ENCODE assay signal across 20 cellular contexts in the genomic region with DNA sequence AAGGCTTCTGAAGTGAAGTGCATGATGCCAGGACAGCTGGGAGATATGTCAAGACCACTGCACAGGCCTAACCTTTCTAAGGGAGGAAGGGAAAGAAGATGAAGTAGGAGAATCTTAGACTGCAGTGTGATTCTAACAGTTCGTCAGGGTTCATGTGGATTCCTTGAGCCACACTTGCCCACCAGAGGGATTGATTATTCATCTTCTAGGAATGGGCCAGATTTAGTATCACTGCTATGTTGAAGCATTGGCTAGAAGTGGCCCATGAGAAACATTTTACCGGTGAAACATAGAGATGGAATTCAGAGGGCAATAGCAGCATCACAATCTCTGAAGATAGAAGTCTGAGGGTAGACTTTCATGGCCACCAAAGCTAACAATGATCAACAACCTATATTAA.
A peak's percentile ranks its signal among the peaks of the same experiment; 100 is the strongest.
DNase-seq lines count a peak whose midpoint lies in the region; ATAC-seq, FAIRE-seq and TF ChIP-seq lines count a peak whose summit lies in the region.
"Had no signal": no experiment of that assay in that cellular context is flagged by ENCODE, and none has a peak within 500 bp of the region (broad histone marks: within the 10 kb centered on the region; RNA-seq: fewer than 3 reads in every experiment).

No MANE protein-coding gene starts in this region.

- H3K9me3 Mint-ChIP-seq in MCF 10A (ENCODE audit: unreplicated experiment): no peaks in the 10 kb centered on the region
- H3K9me3 Mint-ChIP-seq in activated T-cell treated with anti-CD3 and anti-CD28 coated beads, Interleukin-2, amount 50 U/mL, for 72 hours: no peaks in the 10 kb centered on the region

- no peaks in the 10 kb centered on the region for H3K36me3 Mint-ChIP-seq in MCF 10A (ENCODE audit: insufficient read depth, unreplicated experiment)
- H3K36me3 Mint-ChIP-seq in activated T-cell treated with anti-CD3 and anti-CD28 coated beads, Interleukin-2, amount 50 U/mL, for 72 hours (ENCODE audit: insufficient read depth in 2 of 2): no peaks in the 10 kb centered on the region

- H3K4me3 ChIP-seq in mammary epithelial cell (replicated peaks in 1 of 3; ENCODE audit: insufficient read depth in 1 of 3, low read depth in 2 of 3, low read length in 3 of 3): no peak overlapping the region
- H3K4me3 ChIP-seq: heart left ventricle, SJCRH30, upper lobe of left lung had no signal

- TF ChIP-seq CTCF in mammary epithelial cell (conservative IDR thresholded peaks at IDR 0.05 in 1 of 2, IDR thresholded peaks at IDR 0.05 in 1 of 2; ENCODE audit: extremely low read depth in 1 of 2, insufficient read depth in 1 of 2, low read depth in 1 of 2, low read length in 2 of 2): no peak
- no peak for TF ChIP-seq CTCF in MCF 10A (IDR thresholded peaks at IDR 0.05; ENCODE audit: unreplicated experiment)

- no peaks in the 10 kb centered on the region for H3K27me3 Mint-ChIP-seq in MCF 10A (ENCODE audit: insufficient read depth, unreplicated experiment)
- H3K27me3 Mint-ChIP-seq in activated T-cell treated with anti-CD3 and anti-CD28 coated beads, Interleukin-2, amount 50 U/mL, for 72 hours (ENCODE audit: low read depth): no peaks in the 10 kb centered on the region

- BruUV-seq in mammary epithelial cell (replicated peaks; lab: Mats Ljungman, UMichigan): no TSS peak
- no TSS peak for BruUV-seq in MCF 10A (replicated peaks; lab: Mats Ljungman, UMichigan)

- no peaks in the 10 kb centered on the region for H4K20me1 ChIP-seq in mammary epithelial cell (ENCODE audit: insufficient read depth, low read length)

- H3K9me3 ChIP-seq in mammary epithelial cell (replicated peaks; ENCODE audit: insufficient read depth, low read length): no peaks in the 10 kb centered on the region
- H3K9me3 ChIP-seq: SJCRH30, upper lobe of left lung had no signal

- dilution Hi-C loops in mammary epithelial cell (cut with HindIII; ENCODE audit: low sequenced_read_pairs): no loop called here

- ATAC-seq in activated T-cell treated with anti-CD3 and anti-CD28 coated beads, Interleukin-2, amount 50 U/mL, for 72 hours (replicated peaks in 1 of 2): no peak
- ATAC-seq: heart left ventricle had no signal

- H3K27ac Mint-ChIP-seq in MCF 10A (ENCODE audit: low read depth, unreplicated experiment): no peak overlapping the region
- no peak overlapping the region for H3K27ac Mint-ChIP-seq in activated T-cell treated with anti-CD3 and anti-CD28 coated beads, Interleukin-2, amount 50 U/mL, for 72 hours

- 69% methylated on average over 2 of the region's 2 CpGs for WGBS in mammary epithelial cell (ENCODE audit: low coverage, missing lambda C conversion rate)

- no peak for FAIRE-seq in urothelium cell line (lab: Jason Lieb, UNC)

- H3K36me3 ChIP-seq in mammary epithelial cell (ENCODE audit: insufficient read depth, low read length): no peaks in the 10 kb centered on the region
- H3K36me3 ChIP-seq: heart left ventricle, SJCRH30, upper lobe of left lung had no signal

- in situ Hi-C loops in mammary epithelial cell (cut with MboI; ENCODE audit: low sequenced_read_pairs in 2 of 2): no loop called here

- H3K4me2 ChIP-seq in mammary epithelial cell (ENCODE audit: insufficient read depth, low read depth, low read length): no peak overlapping the region

- intact Hi-C loops in mammary epithelial cell (cut with micrococcal nuclease) (no loop called here), MCF 10A (cut with micrococcal nuclease) (no loop called here)

- peaks cover 11% of the 10 kb centered on the region for H3K4me1 ChIP-seq in mammary epithelial cell (ENCODE audit: insufficient read depth, low read length)
- H3K4me1 ChIP-seq: heart left ventricle, upper lobe of left lung had no signal

- POLR2A ChIA-PET in MCF 10A (lab: Yijun Ruan, JAX): no interaction called here

- H3K9ac ChIP-seq in mammary epithelial cell (ENCODE audit: insufficient read depth, low read length): no peak overlapping the region

- no peaks in the 10 kb centered on the region for H3K4me1 Mint-ChIP-seq in MCF 10A (ENCODE audit: insufficient read depth, unreplicated experiment)
- no peaks in the 10 kb centered on the region for H3K4me1 Mint-ChIP-seq in activated T-cell treated with anti-CD3 and anti-CD28 coated beads, Interleukin-2, amount 50 U/mL, for 72 hours (ENCODE audit: low read depth)
- H3K4me1 Mint-ChIP-seq: neural crest cell had no signal

- H3K79me2 ChIP-seq in mammary epithelial cell (ENCODE audit: insufficient read depth, low read length): no peaks in the 10 kb centered on the region

- no peak overlapping the region for H3K27ac ChIP-seq in mammary epithelial cell (ENCODE audit: insufficient read depth, low read depth, low read length)
- H3K27ac ChIP-seq: 22Rv1, heart left ventricle, SJCRH30, upper lobe of left lung had no signal

- no peaks in the 10 kb centered on the region for H3K27me3 ChIP-seq in mammary epithelial cell (ENCODE audit: insufficient read depth, low read length)
- H3K27me3 ChIP-seq: heart left ventricle, SJCRH30, upper lobe of left lung had no signal

- H2AFZ ChIP-seq in mammary epithelial cell (ENCODE audit: low read depth, low read length): peak overlapping the region; percentile 46

- DNase-seq in mammary epithelial cell (no peak), MCF 10A (ENCODE audit: unreplicated experiment) (no peak), amniotic epithelial cell (ENCODE audit: low read depth) (peak; percentile 50), fibroblast of the conjunctiva (ENCODE audit: low read depth) (peak; percentile 27), urothelium cell line (ENCODE audit: low spot score) (peak; percentile 8), epidermal melanocyte (ENCODE audit: insufficient read length, low spot score) (no peak), COLO668 (lab: John Stamatoyannopoulos, UW; ENCODE audit: unreplicated experiment) (no peak)
- no peak for DNase-seq in activated T-cell treated with anti-CD3 and anti-CD28 coated beads, Interleukin-2, amount 50 U/mL, for 72 hours
- DNase-seq: activated CD8-positive, alpha-beta memory T cell treated with anti-CD3 and anti-CD28 coated beads, Interleukin-2, amount 50 U/mL, for 4 hours; activated gamma-delta T cell treated with Interleukin-2 at 50 U/mL for 16 hours; heart left ventricle; islet precursor cell; MM.1S; NCI-H187 treated with DMSO at 0.1 percent for 48 hours; NCI-H510A treated with DMSO at 0.1 percent for 48 hours; SJCRH30; stimulated activated naive CD4-positive, alpha-beta T cell treated with Interleukin-2 at 50 U/mL for 16 hours; upper lobe of left lung had no signal

- H3K4me3 Mint-ChIP-seq in MCF 10A (ENCODE audit: unreplicated experiment): no peak overlapping the region
- no peak overlapping the region for H3K4me3 Mint-ChIP-seq in activated T-cell treated with anti-CD3 and anti-CD28 coated beads, Interleukin-2, amount 50 U/mL, for 72 hours
- H3K4me3 Mint-ChIP-seq: neural crest cell had no signal

- CTCF ChIA-PET in mammary epithelial cell (lab: Charles Lee; ENCODE audit: low non-redundant PET): no interaction called here
- CTCF ChIA-PET in MCF 10A (lab: Yijun Ruan, JAX): no interaction called here

Comparison
In these comparisons a context has a peak if more than half of its experiments do, and no peak if none do; other contexts are left out.
1. DNase-seq: peak in amniotic epithelial cell (single experiment), fibroblast of the conjunctiva (single experiment) and urothelium cell line (single experiment); none in mammary epithelial cell (single experiment), MCF 10A (single experiment), epidermal melanocyte (single experiment), COLO668 (single experiment) and activated T-cell treated with anti-CD3 and anti-CD28 coated beads, Interleukin-2, amount 50 U/mL, for 72 hours (0 of 2).